Comparison of ENCODE assay signal across 30 cellular contexts in genomic region chr19:11008111-11008510, GRCh38.
"Had no signal": no experiment of that assay in that cellular context is flagged by ENCODE, and none has a peak within 500 bp of the region (broad histone marks: within the 10 kb centered on the region; RNA-seq: fewer than 3 reads in every experiment).

No MANE protein-coding gene starts in this region.

- H3K4me2 ChIP-seq: SK-N-SH had no signal

- H3K27ac ChIP-seq: ascending aorta, breast epithelium, Peyer's patch, SJSA1 had no signal

- H3K36me3 ChIP-seq: breast epithelium had no signal

- H3K9me3 ChIP-seq: ascending aorta, breast epithelium, MG63, Peyer's patch, SJSA1, SK-N-SH had no signal

- H3K4me3 Mint-ChIP-seq: activated CD4-positive, alpha-beta T cell treated with anti-CD3 and anti-CD28 coated beads, Interleukin-2, amount 10 ng/mL, durations not matched to agents 24 days and 14 days; activated CD8-positive, alpha-beta T cell treated with anti-CD3 and anti-CD28 coated beads for 36 hours; activated naive CD8-positive, alpha-beta T cell treated with anti-CD3 and anti-CD28 coated beads for 36 hours; activated T-cell treated with anti-CD3 and anti-CD28 coated beads, Interleukin-2, amount 50 U/mL, for 72 hours; activated T-helper 17 cell treated with anti-CD3 and anti-CD28 coated beads, Interleukin-2, amount 50 U/mL, for 72 hours; T-helper 1 cell treated with Interleukin-12 subunit alpha and Interleukin-12 subunit beta and Interleukin-4 antibody, amounts not matched to agents 30 μg/mL and 1 μg/mL, for 36 hours; T-helper 2 cell treated with Interferon-gamma antibody and Interleukin-4, amounts not matched to agents 5 μg/mL and 100 μg/mL, for 36 hours had no signal

- H3K27me3 ChIP-seq: ascending aorta, breast epithelium, MG63, Peyer's patch, SJSA1 had no signal

- ATAC-seq: activated CD8-positive, alpha-beta T cell treated with anti-CD3 and anti-CD28 coated beads for 36 hours; activated T-cell treated with anti-CD3 and anti-CD28 coated beads, Interleukin-2, amount 50 U/mL, for 72 hours; activated T-helper 17 cell treated with anti-CD3 and anti-CD28 coated beads, Interleukin-2, amount 50 U/mL, for 72 hours; PC-3 had no signal

- H3K9me3 Mint-ChIP-seq: activated CD4-positive, alpha-beta T cell treated with anti-CD3 and anti-CD28 coated beads, Interleukin-2, amount 10 ng/mL, durations not matched to agents 24 days and 14 days; activated CD8-positive, alpha-beta T cell treated with anti-CD3 and anti-CD28 coated beads for 36 hours; activated naive CD8-positive, alpha-beta T cell treated with anti-CD3 and anti-CD28 coated beads for 36 hours; activated T-cell treated with anti-CD3 and anti-CD28 coated beads, Interleukin-2, amount 50 U/mL, for 72 hours; activated T-helper 17 cell treated with anti-CD3 and anti-CD28 coated beads, Interleukin-2, amount 50 U/mL, for 72 hours; T-helper 1 cell treated with Interleukin-12 subunit alpha and Interleukin-12 subunit beta and Interleukin-4 antibody, amounts not matched to agents 30 μg/mL and 1 μg/mL, for 36 hours; T-helper 2 cell treated with Interferon-gamma antibody and Interleukin-4, amounts not matched to agents 5 μg/mL and 100 μg/mL, for 36 hours had no signal

- H3K27me3 Mint-ChIP-seq: activated CD4-positive, alpha-beta T cell treated with anti-CD3 and anti-CD28 coated beads, Interleukin-2, amount 10 ng/mL, durations not matched to agents 24 days and 14 days; activated CD8-positive, alpha-beta T cell treated with anti-CD3 and anti-CD28 coated beads for 36 hours; activated naive CD8-positive, alpha-beta T cell treated with anti-CD3 and anti-CD28 coated beads for 36 hours; activated T-helper 17 cell treated with anti-CD3 and anti-CD28 coated beads, Interleukin-2, amount 50 U/mL, for 72 hours had no signal

- H3K4me1 Mint-ChIP-seq: activated CD4-positive, alpha-beta T cell treated with anti-CD3 and anti-CD28 coated beads, Interleukin-2, amount 10 ng/mL, durations not matched to agents 24 days and 14 days; activated naive CD8-positive, alpha-beta T cell treated with anti-CD3 and anti-CD28 coated beads for 36 hours; activated T-helper 17 cell treated with anti-CD3 and anti-CD28 coated beads, Interleukin-2, amount 50 U/mL, for 72 hours had no signal

- H3K9ac ChIP-seq: SK-N-SH had no signal

- H3K4me3 ChIP-seq: ascending aorta, breast epithelium, MG63, Peyer's patch, SJSA1 had no signal

- DNase-seq: activated CD4-positive, alpha-beta T cell treated with anti-CD3 and anti-CD28 coated beads, Interleukin-2, amount 10 ng/mL, durations not matched to agents 24 days and 14 days; activated CD4-positive, alpha-beta T cell treated with anti-CD3 and anti-CD28 coated beads, Interleukin-2, amount 50 U/mL, for 4 hours; activated CD8-positive, alpha-beta T cell treated with anti-CD3 and anti-CD28 coated beads for 36 hours; activated effector memory CD4-positive, alpha-beta T cell treated with anti-CD3 and anti-CD28 coated beads, Interleukin-2, amount 50 U/mL, for 16 hours; activated naive CD4-positive, alpha-beta T cell; activated naive CD4-positive, alpha-beta T cell treated with anti-CD3 and anti-CD28 coated beads, Interleukin-2, amount 50 U/mL, for 16 hours; activated naive CD8-positive, alpha-beta T cell treated with anti-CD3 and anti-CD28 coated beads for 36 hours; activated T-cell treated with anti-CD3 and anti-CD28 coated beads, Interleukin-2, amount 50 U/mL, for 1 hour; activated T-cell treated with anti-CD3 and anti-CD28 coated beads, Interleukin-2, amount 50 U/mL, for 72 hours; amniotic stem cell; Kasumi-1; KG1; MG63; NCI-H1092; NCI-H1436 treated with DMSO at 0.1 percent for 48 hours; NCI-H1694 treated with DMSO at 0.1 percent for 48 hours; NCI-H2029; NCI-H345; NCI-H524 treated with DMSO at 0.1 percent for 48 hours; PC-3; RPMI8226; SHP77 treated with DMSO at 0.1 percent for 48 hours; SK-N-SH had no signal

- H3K4me1 ChIP-seq: ascending aorta, breast epithelium, Peyer's patch, SJSA1 had no signal

- H3K27ac Mint-ChIP-seq: activated CD4-positive, alpha-beta T cell treated with anti-CD3 and anti-CD28 coated beads, Interleukin-2, amount 10 ng/mL, durations not matched to agents 24 days and 14 days; activated CD8-positive, alpha-beta T cell treated with anti-CD3 and anti-CD28 coated beads for 36 hours; activated naive CD8-positive, alpha-beta T cell treated with anti-CD3 and anti-CD28 coated beads for 36 hours; activated T-cell treated with anti-CD3 and anti-CD28 coated beads, Interleukin-2, amount 50 U/mL, for 72 hours; activated T-helper 17 cell treated with anti-CD3 and anti-CD28 coated beads, Interleukin-2, amount 50 U/mL, for 72 hours; T-helper 1 cell treated with Interleukin-12 subunit alpha and Interleukin-12 subunit beta and Interleukin-4 antibody, amounts not matched to agents 30 μg/mL and 1 μg/mL, for 36 hours; T-helper 2 cell treated with Interferon-gamma antibody and Interleukin-4, amounts not matched to agents 5 μg/mL and 100 μg/mL, for 36 hours had no signal
